Comparison of ENCODE assay signal across 9 cellular contexts in genomic region chr1:1122078-1122811, GRCh38. TPM values are rescaled to one million over a fixed set of nuclear protein-coding genes. Genes with fewer than 3 reads are reported as not detected.
DNase-seq lines count a peak whose midpoint lies in the region; ATAC-seq, FAIRE-seq and TF ChIP-seq lines count a peak whose summit lies in the region.
"Had no signal": no experiment of that assay in that cellular context is flagged by ENCODE, and none has a peak within 500 bp of the region (broad histone marks: within the 10 kb centered on the region; RNA-seq: fewer than 3 reads in every experiment).

No MANE protein-coding gene starts in this region.

- FAIRE-seq in H54 (lab: Jason Lieb, UNC) = no peak
- FAIRE-seq: colon had no signal

- peaks cover 16% of the 10 kb centered on the region for H3K4me1 Mint-ChIP-seq in Caco-2 (ENCODE audit: low read depth, unreplicated experiment)

- H3K36me3 ChIP-seq in Caco-2 (ENCODE audit: control insufficient read depth, insufficient read depth, low read length) = no peaks in the 10 kb centered on the region

- CTCF ChIA-PET in Caco-2 (lab: Charles Lee) = interaction anchor here (0.6 to 1.8 kb wide), 5 partner anchors 40 to 170 kb away, joined by 3 to 8 read pairs (median 3); no protein-coding TSS in a partner anchor

- H3K27me3 Mint-ChIP-seq in Caco-2 (ENCODE audit: insufficient read depth, unreplicated experiment) = no peaks in the 10 kb centered on the region

- no peaks in the 10 kb centered on the region for H3K27me3 ChIP-seq in Caco-2 (replicated peaks; ENCODE audit: control insufficient read depth, insufficient read depth, low read length)

- no peak for TF ChIP-seq POLR2A in H54 (IDR thresholded peaks at IDR 0.05; ENCODE audit: low read depth, low read length)

- no TSS peak for BruUV-seq in Caco-2 (replicated peaks; lab: Mats Ljungman, UMichigan)

- no peaks in the 10 kb centered on the region for H3K9me3 ChIP-seq in Caco-2

- H3K4me1 ChIP-seq in Caco-2 = peaks cover 41% of the 10 kb centered on the region

- H3K4me3 ChIP-seq in Caco-2 (ENCODE audit: low read depth, low read length) = no peak overlapping the region

- DNase-seq in Caco-2 (peak in 1 of 2 experiments; percentile 73), H54 (ENCODE audit: insufficient read length, low spot score) (peak; percentile 87), NCI-H446 (lab: John Stamatoyannopoulos, UW) (peak; percentile 37 to 87), dermis microvascular lymphatic vessel endothelial cell (ENCODE audit: low read depth in 2 of 2) (peak; percentile 35 to 70), lung microvascular endothelial cell (ENCODE audit: low read depth in 2 of 2) (peak; percentile 71 to 83)
- DNase-seq in activated CD4-positive, alpha-beta T cell treated with anti-CD3 and anti-CD28 coated beads, Interleukin-2, amount 50 U/mL, for 4 hours = peak; percentile 81
- peak; percentile 69 to 80 (median 71) for DNase-seq in stimulated activated CD4-positive, alpha-beta T cell treated with anti-CD3 and anti-CD28 coated beads, TNF-alpha, amount 100 ng/mL, for 1 hour (ENCODE audit: low read depth in 3 of 3, low spot score in 1 of 3)

- ATAC-seq in HG02870 (IDR thresholded peaks at IDR 0.05; ENCODE audit: unreplicated experiment) = no peak

- TF ChIP-seq CTCF in Caco-2 (IDR thresholded peaks at IDR 0.05; ENCODE audit: insufficient read depth in 1 of 2, low read depth in 1 of 2, low read length in 1 of 2, severe bottlenecking in 1 of 2, unreplicated experiment in 1 of 2) = peak; percentile 59 to 70

- intact Hi-C loops in Caco-2 (cut with micrococcal nuclease; ENCODE audit: unreplicated experiment) = loop anchor here (2.0 kb wide), 1 partner anchor 109 kb away; no protein-coding TSS in a partner anchor

- no peak overlapping the region for H3K27ac Mint-ChIP-seq in Caco-2 (ENCODE audit: unreplicated experiment)

- POLR2A ChIA-PET in Caco-2 (lab: Charles Lee) = no interaction called here

- H3K4me3 Mint-ChIP-seq in Caco-2 (ENCODE audit: unreplicated experiment) = no peak overlapping the region

- H3K9me3 Mint-ChIP-seq in Caco-2 (ENCODE audit: unreplicated experiment) = no peaks in the 10 kb centered on the region

- H3K36me3 Mint-ChIP-seq in Caco-2 (ENCODE audit: insufficient read depth, unreplicated experiment) = peaks cover 16% of the 10 kb centered on the region

RNA-seq across cellular contexts. Expression of gene C1orf159, which starts 6.4 kb away (rescaled TPM):
- 12.9 and 14.0 TPM in 2 replicates for total RNA-seq in Caco-2 (2022)
- 5.0 and 9.1 TPM in 2 replicates for total RNA-seq in dermis microvascular lymphatic vessel endothelial cell
- total RNA-seq in lung microvascular endothelial cell = 4.8 and 5.2 TPM in 2 replicates

RNA-seq across cellular contexts. Expression of gene RNF223, which starts 48.1 kb away (rescaled TPM):
- total RNA-seq in Caco-2 (2022) (0.56 and 0.57 TPM in 2 replicates), dermis microvascular lymphatic vessel endothelial cell (under 0.01 TPM in 1 of 2 replicates, not detected in the other), lung microvascular endothelial cell (not detected in 2 replicates)

RNA-seq across cellular contexts. Expression of gene TTLL10, which starts 51.4 kb away (rescaled TPM):
- 0.29 and 1.2 TPM in 2 replicates for total RNA-seq in Caco-2 (2022)
- not detected in 2 replicates for total RNA-seq in dermis microvascular lymphatic vessel endothelial cell
- total RNA-seq in lung microvascular endothelial cell = not detected in 2 replicates
